In the genomic region with DNA sequence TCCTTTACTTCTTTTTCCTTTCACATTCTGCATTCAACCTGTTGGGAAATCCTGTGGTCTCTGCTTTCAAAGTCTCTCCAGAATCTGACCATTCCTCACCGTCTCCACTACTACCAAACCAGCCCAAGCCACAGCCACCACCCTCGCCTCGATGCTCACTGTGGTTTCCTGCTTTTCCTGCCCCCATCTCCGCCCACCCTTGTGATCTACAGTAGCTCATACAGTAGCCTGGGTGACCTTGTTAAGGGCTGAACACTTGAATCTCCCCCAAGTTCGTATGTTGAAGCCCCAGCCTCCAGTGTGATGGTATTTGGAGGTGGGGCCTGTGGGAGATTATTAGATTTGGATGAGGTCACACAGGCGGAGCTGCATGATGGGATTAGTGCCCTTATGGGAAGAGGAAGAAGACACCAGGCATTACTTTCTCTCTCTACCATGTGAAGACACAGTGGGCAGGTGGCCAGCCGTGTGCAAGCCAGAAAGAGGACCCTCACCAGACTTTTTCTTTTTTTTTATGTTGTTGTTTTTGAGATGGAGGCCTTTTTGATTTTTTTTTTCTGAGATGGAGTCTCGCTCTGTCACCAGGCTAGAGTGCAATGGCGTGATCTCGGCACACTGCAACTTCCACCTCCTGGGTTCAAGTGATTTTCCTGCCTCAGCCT, we compare ENCODE assay signal across 18 cellular contexts.
DNase-seq lines count a peak whose midpoint lies in the region; ATAC-seq and TF ChIP-seq lines count a peak whose summit lies in the region.
"Had no signal": no experiment of that assay in that cellular context is flagged by ENCODE, and none has a peak within 500 bp of the region (broad histone marks: within the 10 kb centered on the region; RNA-seq: fewer than 3 reads in every experiment).

No MANE protein-coding gene starts in this region.

- no peaks in the 10 kb centered on the region for H3K79me2 ChIP-seq in neural progenitor cell (ENCODE audit: low read depth)

- no peak overlapping the region for H3K27ac ChIP-seq in neural progenitor cell
- H3K27ac ChIP-seq: pancreas, Peyer's patch, thoracic aorta had no signal

- no peak overlapping the region for H3K27ac Mint-ChIP-seq in activated T-helper 17 cell treated with anti-CD3 and anti-CD28 coated beads, Interleukin-2, amount 50 U/mL, for 72 hours
- no peak overlapping the region for H3K27ac Mint-ChIP-seq in neural progenitor cell

- no peaks in the 10 kb centered on the region for H3K9me3 ChIP-seq in neural progenitor cell (ENCODE audit: low read depth)
- H3K9me3 ChIP-seq: pancreas, Peyer's patch, thoracic aorta had no signal

- peaks cover 8% of the 10 kb centered on the region for H3K4me1 Mint-ChIP-seq in activated T-helper 17 cell treated with anti-CD3 and anti-CD28 coated beads, Interleukin-2, amount 50 U/mL, for 72 hours
- H3K4me1 Mint-ChIP-seq in neural progenitor cell = peaks cover 5% of the 10 kb centered on the region

- H3K4me3 ChIP-seq in neural progenitor cell = no peak overlapping the region
- H3K4me3 ChIP-seq: pancreas, Peyer's patch, thoracic aorta had no signal

- no peaks in the 10 kb centered on the region for H3F3A ChIP-seq in neural progenitor cell (ENCODE audit: low read depth)

- H3K27me3 Mint-ChIP-seq in activated T-helper 17 cell treated with anti-CD3 and anti-CD28 coated beads, Interleukin-2, amount 50 U/mL, for 72 hours = peaks cover 20% of the 10 kb centered on the region
- H3K27me3 Mint-ChIP-seq in neural progenitor cell (ENCODE audit: insufficient read depth, low read depth) = peaks cover 16% of the 10 kb centered on the region

- H3K36me3 Mint-ChIP-seq in activated T-helper 17 cell treated with anti-CD3 and anti-CD28 coated beads, Interleukin-2, amount 50 U/mL, for 72 hours (ENCODE audit: low read depth) = no peaks in the 10 kb centered on the region
- peaks cover 10% of the 10 kb centered on the region for H3K36me3 Mint-ChIP-seq in neural progenitor cell

- peaks cover 9% of the 10 kb centered on the region for H3K27me3 ChIP-seq in neural progenitor cell
- H3K27me3 ChIP-seq: pancreas, Peyer's patch had no signal

- H4K20me1 ChIP-seq in neural progenitor cell (ENCODE audit: low read depth) = no peaks in the 10 kb centered on the region

- no peak overlapping the region for H3K9ac ChIP-seq in neural progenitor cell

- H3K4me2 ChIP-seq in neural progenitor cell = no peak overlapping the region

- no peak overlapping the region for H2AFZ ChIP-seq in neural progenitor cell (replicated peaks)

- H3K4me3 Mint-ChIP-seq in activated T-helper 17 cell treated with anti-CD3 and anti-CD28 coated beads, Interleukin-2, amount 50 U/mL, for 72 hours = peak overlapping the region; percentile 31
- peak overlapping the region; percentile 31 for H3K4me3 Mint-ChIP-seq in neural progenitor cell
- H3K4me3 Mint-ChIP-seq: H9 had no signal

- no peaks in the 10 kb centered on the region for H3K36me3 ChIP-seq in neural progenitor cell
- H3K36me3 ChIP-seq: pancreas, Peyer's patch, thoracic aorta had no signal

- peaks cover 5% of the 10 kb centered on the region for H3K9me3 Mint-ChIP-seq in activated T-helper 17 cell treated with anti-CD3 and anti-CD28 coated beads, Interleukin-2, amount 50 U/mL, for 72 hours
- H3K9me3 Mint-ChIP-seq in neural progenitor cell = peaks cover 17% of the 10 kb centered on the region

- peaks cover 4% of the 10 kb centered on the region for H3K4me1 ChIP-seq in neural progenitor cell
- H3K4me1 ChIP-seq: pancreas had no signal

- no peak for TF ChIP-seq CTCF in neural progenitor cell (IDR thresholded peaks at IDR 0.05)

- peak; percentile 63 for ATAC-seq in activated T-helper 17 cell treated with anti-CD3 and anti-CD28 coated beads, Interleukin-2, amount 50 U/mL, for 72 hours (replicated peaks)
- ATAC-seq in HG03457 (IDR thresholded peaks at IDR 0.05; ENCODE audit: unreplicated experiment) = no peak
- ATAC-seq: left cardiac atrium, pancreas had no signal

- peak; percentile 13 for DNase-seq in activated CD4-positive, alpha-beta T cell treated with anti-CD3 and anti-CD28 coated beads for 48 hours
- DNase-seq in activated CD4-positive, alpha-beta T cell treated with anti-CD3 and anti-CD28 coated beads for 4 hours = no peak
- DNase-seq in Kasumi-1 (lab: John Stamatoyannopoulos, UW) (peak; percentile 61 to 64), neural progenitor cell (ENCODE audit: low spot score) (no peak), hepatic stellate cell (ENCODE audit: low spot score) (no peak), cortex of kidney (lab: John Stamatoyannopoulos, UW) (no peak)
- DNase-seq: ACHN; activated CD4-positive, CD25-positive, alpha-beta regulatory T cell; EL; H9; left cardiac atrium; NCI-H1417; pancreas; stimulated activated CD4-positive, alpha-beta T cell treated with anti-CD3 and anti-CD28 coated beads, Interleukin-2, amount 100 ng/mL, for 48 hours had no signal

Comparison
In these comparisons a context has a peak if more than half of its experiments do, and no peak if none do; other contexts are left out.
1. DNase-seq: peak in activated CD4-positive, alpha-beta T cell treated with anti-CD3 and anti-CD28 coated beads for 48 hours (single experiment) and Kasumi-1 (2 of 2); none in activated CD4-positive, alpha-beta T cell treated with anti-CD3 and anti-CD28 coated beads for 4 hours (0 of 2), neural progenitor cell (single experiment), hepatic stellate cell (single experiment) and cortex of kidney (single experiment).